7 cellular contexts compared by ENCODE assay signal in the genomic region with DNA sequence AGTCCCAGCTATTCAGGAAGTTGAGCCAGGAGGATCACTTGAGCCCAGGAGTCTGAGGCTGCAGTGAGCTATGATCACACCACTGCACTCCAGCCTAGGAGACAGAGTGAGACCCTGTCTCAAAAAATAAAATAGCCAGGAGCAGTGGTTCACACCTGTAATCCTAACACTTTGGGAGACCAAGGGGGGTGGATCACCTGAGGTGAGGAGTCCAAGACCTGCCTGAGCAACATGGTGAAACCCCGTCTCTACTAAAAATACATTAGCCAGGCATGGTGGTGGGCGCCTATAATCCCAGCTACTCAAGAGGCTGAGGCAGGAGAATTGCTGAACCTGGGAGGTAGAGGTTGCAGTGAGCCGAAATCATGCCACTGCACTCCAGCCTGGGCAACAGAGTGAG. TPM values are rescaled to one million over a fixed set of nuclear protein-coding genes. Genes with fewer than 3 reads are reported as not detected.
A peak's percentile ranks its signal among the peaks of the same experiment; 100 is the strongest.
DNase-seq lines count a peak whose midpoint lies in the region; ATAC-seq and TF ChIP-seq lines count a peak whose summit lies in the region.
"Not testable (repeated sequence)": the region's sequence is repeated elsewhere in the genome, so short reads cannot be mapped to it uniquely, and the experiment has no call there.

No MANE protein-coding gene starts in this region.

- H3K4me3 Mint-ChIP-seq in MCF 10A (ENCODE audit: unreplicated experiment): not testable (repeated sequence)

- not testable (repeated sequence) for H3K9me3 ChIP-seq in heart left ventricle; left lung; mucosa of rectum (ENCODE audit: control insufficient read depth in 2 of 2, low read length in 2 of 2); transverse colon

- H3K27me3 Mint-ChIP-seq in MCF 10A (ENCODE audit: insufficient read depth, unreplicated experiment): not testable (repeated sequence)

- intact Hi-C loops in MCF 10A (cut with micrococcal nuclease): loop anchor here (5.0 kb wide), 1 partner anchor 205 kb away; no protein-coding TSS in a partner anchor
- intact Hi-C loops in heart left ventricle (cut with DNase I): loop anchor here in 7 of 10 donors (5.0 to 10.0 kb wide), 5 partner anchors 70 to 185 kb away; no protein-coding TSS in a partner anchor
- intact Hi-C loops in left lung (cut with DNase I); transverse colon (cut with DNase I; ENCODE audit: low total_unique reads): not testable (repeated sequence)

- not testable (repeated sequence) for BruUV-seq in MCF 10A (replicated peaks; lab: Mats Ljungman, UMichigan)

- peak overlapping the region; percentile 69 for H3K27ac Mint-ChIP-seq in MCF 10A (ENCODE audit: low read depth, unreplicated experiment)

- TF ChIP-seq EP300 in transverse colon (IDR thresholded peaks at IDR 0.05; ENCODE audit: low read depth): not testable (repeated sequence)

- H3K9ac ChIP-seq in mucosa of rectum (ENCODE audit: low read depth in 1 of 2, low read length in 2 of 2): not testable (repeated sequence)

- H3K27ac ChIP-seq in HL-60 (replicated peaks): peak overlapping the region; percentile 59
- H3K27ac ChIP-seq in heart left ventricle: peak overlapping the region in 11 of 12 donors; percentile 8 to 99 (median 94)
- H3K27ac ChIP-seq in left lung: peak overlapping the region; percentile 78 to 92
- peak overlapping the region; percentile 23 to 45 for H3K27ac ChIP-seq in mucosa of rectum (ENCODE audit: low read depth in 2 of 2, low read length in 2 of 2)
- peak overlapping the region in 19 of 21 experiments; percentile 86 to 98 (median 93) for H3K27ac ChIP-seq in skin epidermis
- H3K27ac ChIP-seq in transverse colon: peak overlapping the region; percentile 86 to 91 (median 90)

- POLR2A ChIA-PET in MCF 10A (lab: Yijun Ruan, JAX): interaction anchor here (0.9 to 13.9 kb wide), 16 partner anchors 10 to 595 kb away, joined by 4 to 406 read pairs (median 16); a partner anchor contains a TSS

- not testable (repeated sequence) for H3K4me3 ChIP-seq in HL-60 (replicated peaks; ENCODE audit: insufficient read depth, low read length); heart left ventricle; left lung; mucosa of rectum (ENCODE audit: low read length in 2 of 2); skin epidermis; transverse colon

- TF ChIP-seq POLR2A in heart left ventricle (IDR thresholded peaks at IDR 0.05); transverse colon (IDR thresholded peaks at IDR 0.05): not testable (repeated sequence)

- H3K4me1 Mint-ChIP-seq in MCF 10A (ENCODE audit: insufficient read depth, unreplicated experiment): peaks cover 51% of the 10 kb centered on the region

- not testable (repeated sequence) for H3K36me3 ChIP-seq in heart left ventricle; left lung; mucosa of rectum (ENCODE audit: control insufficient read depth in 2 of 2, insufficient read depth in 2 of 2, low read length in 2 of 2); transverse colon

- not testable (repeated sequence) for DNase-seq in HL-60 (ENCODE audit: low read depth in 1 of 2, low spot score in 1 of 2); MCF 10A (ENCODE audit: unreplicated experiment); left lung; transverse colon
- peak in 1 of 5 donors; percentile 7 for DNase-seq in heart left ventricle

- in situ Hi-C loops in transverse colon (cut with MboI; ENCODE audit: low pct_ligation_motif_present in 1 of 4, low pct_unique_long_range_greater_than_20kb in 1 of 4, low sequenced_read_pairs in 3 of 4): loop anchor here in 2 of 4 donors (10.0 to 25.0 kb wide), 2 partner anchors 98 to 360 kb away; no protein-coding TSS in a partner anchor

- not testable (repeated sequence) for H3K9me3 Mint-ChIP-seq in MCF 10A (ENCODE audit: unreplicated experiment)

- TF ChIP-seq CTCF in HL-60 (IDR thresholded peaks at IDR 0.05; ENCODE audit: insufficient read depth, low read length); MCF 10A (IDR thresholded peaks at IDR 0.05; ENCODE audit: unreplicated experiment); heart left ventricle (IDR thresholded peaks at IDR 0.05); left lung (IDR thresholded peaks at IDR 0.05); transverse colon (IDR thresholded peaks at IDR 0.05): not testable (repeated sequence)

- H3K4me1 ChIP-seq in heart left ventricle (peaks cover 15 to 85% (median 69%) of the 10 kb centered on the region in 12 donors), left lung (peaks cover 34 to 86% of the 10 kb centered on the region in 2 donors), mucosa of rectum (ENCODE audit: control insufficient read depth in 2 of 2, insufficient read depth in 2 of 2, low read length in 2 of 2) (peaks cover 49 to 65% of the 10 kb centered on the region in 2 donors), transverse colon (peaks cover 41 to 69% (median 46%) of the 10 kb centered on the region in 4 donors)

- ATAC-seq in heart left ventricle, left lung: not testable (repeated sequence)

- H3K36me3 Mint-ChIP-seq in MCF 10A (ENCODE audit: insufficient read depth, unreplicated experiment): peaks cover 10% of the 10 kb centered on the region

- CTCF ChIA-PET in MCF 10A (lab: Yijun Ruan, JAX): interaction anchor here (0.6 to 2.9 kb wide), 6 partner anchors 11 to 585 kb away, joined by 4 to 18 read pairs (median 8); no protein-coding TSS in a partner anchor

- H3K27me3 ChIP-seq in HL-60 (ENCODE audit: insufficient read depth, poor library complexity, severe bottlenecking); heart left ventricle; left lung; mucosa of rectum (ENCODE audit: control insufficient read depth in 2 of 2, insufficient read depth in 2 of 2, low read length in 2 of 2); transverse colon: not testable (repeated sequence)

- WGBS in heart left ventricle, 4 donors: 91 to 98% (median 97%) methylated on average over 3 of the region's 3 CpGs
- 90 to 100% methylated on average over 3 of the region's 3 CpGs for WGBS in transverse colon (ENCODE audit: low coverage in 1 of 2), 2 donors

RNA-seq across cellular contexts. Expression of a gene that starts 56.1 kb away (rescaled TPM):
- 309 and 339 TPM in 2 replicates for total RNA-seq in MCF 10A (2022)
- 100 to 1,000 TPM in 1 of 9 donors, 10 to 100 TPM in 8; 56.7 to 100 (median 83.3) TPM for total RNA-seq in heart left ventricle
- polyA plus RNA-seq in heart left ventricle: 10 to 100 TPM; 43.0 to 80.9 TPM
- 10 to 100 TPM; 71.6 to 89.4 TPM for total RNA-seq in left lung
- total RNA-seq in transverse colon: 10 to 100 TPM; 16.9 to 72.9 (median 54.5) TPM

Comparison
In these comparisons a context has a peak if more than half of its experiments do, and no peak if none do; other contexts are left out.
1. H3K27ac ChIP-seq: peak in every context shown above with its lines; median percentile 94 in heart left ventricle; 93 in skin epidermis; 90 in transverse colon; 85 in left lung; 59 in HL-60; 34 in mucosa of rectum.